Comparison of ENCODE assay signal across 12 cellular contexts in genomic region chr14:81172881-81173280, GRCh38. TPM values are rescaled to one million over a fixed set of nuclear protein-coding genes. Genes with fewer than 3 reads are reported as not detected.
DNase-seq lines count a peak whose midpoint lies in the region; ATAC-seq and TF ChIP-seq lines count a peak whose summit lies in the region.
"Had no signal": no experiment of that assay in that cellular context is flagged by ENCODE, and none has a peak within 500 bp of the region (broad histone marks: within the 10 kb centered on the region; RNA-seq: fewer than 3 reads in every experiment).

No MANE protein-coding gene starts in this region.

- H3K4me1 ChIP-seq in mesenchymal stem cell (ENCODE audit: control insufficient read depth, insufficient read depth, low read depth, low read length) (peaks cover 6% of the 10 kb centered on the region), Peyer's patch (peaks cover 0 to 9% (median 0%) of the 10 kb centered on the region in 4 donors), gastroesophageal sphincter (peaks cover 0 to 30% (median 4%) of the 10 kb centered on the region in 3 donors)

- ATAC-seq in GM18517 (IDR thresholded peaks at IDR 0.05; ENCODE audit: unreplicated experiment), result peak; percentile 29
- ATAC-seq in GM21576 (IDR thresholded peaks at IDR 0.05; ENCODE audit: unreplicated experiment), result peak; percentile 26
- ATAC-seq in HG03432 (IDR thresholded peaks at IDR 0.05; ENCODE audit: unreplicated experiment), result peak; percentile 19
- no peak for ATAC-seq in gastroesophageal sphincter
- ATAC-seq: esophagus mucosa, natural killer cell had no signal

- TF ChIP-seq POLR2A in Peyer's patch (IDR thresholded peaks at IDR 0.05), result no peak
- no peak for TF ChIP-seq POLR2A in gastroesophageal sphincter (IDR thresholded peaks at IDR 0.05)

- POLR2A ChIA-PET in HEK293T (lab: Yijun Ruan, JAX), result no interaction called here

- no peak for TF ChIP-seq CTCF in Peyer's patch (IDR thresholded peaks at IDR 0.05)
- TF ChIP-seq CTCF in gastroesophageal sphincter (IDR thresholded peaks at IDR 0.05), result no peak

- no peak overlapping the region for H4K8ac ChIP-seq in mesenchymal stem cell (ENCODE audit: low read length)

- H4K91ac ChIP-seq in mesenchymal stem cell (ENCODE audit: low read length), result no peak overlapping the region

- no peak overlapping the region for H3K4me2 ChIP-seq in mesenchymal stem cell (ENCODE audit: low read length, poor library complexity, severe bottlenecking)

- CTCF ChIA-PET in HEK293T (lab: Yijun Ruan, JAX), result no interaction called here

- peaks cover 2% of the 10 kb centered on the region for H3K79me1 ChIP-seq in mesenchymal stem cell (replicated peaks; ENCODE audit: low read length, poor library complexity, severe bottlenecking)

- H3K4ac ChIP-seq in mesenchymal stem cell (ENCODE audit: low read depth in 1 of 2, low read length in 2 of 2), result no peak overlapping the region

- no peak overlapping the region for H2AK5ac ChIP-seq in mesenchymal stem cell (ENCODE audit: low read length, severe bottlenecking)

- H3K27ac ChIP-seq in mesenchymal stem cell (ENCODE audit: low read length, poor library complexity, severe bottlenecking) (no peak overlapping the region), Peyer's patch (no peak overlapping the region), gastroesophageal sphincter (no peak overlapping the region)

- H3K9me3 ChIP-seq in mesenchymal stem cell (ENCODE audit: control insufficient read depth, low read length), result no peaks in the 10 kb centered on the region
- no peaks in the 10 kb centered on the region for H3K9me3 ChIP-seq in Peyer's patch
- H3K9me3 ChIP-seq in gastroesophageal sphincter, result no peaks in the 10 kb centered on the region

- H3K18ac ChIP-seq in mesenchymal stem cell (ENCODE audit: low read depth in 1 of 2, low read length in 2 of 2), result no peak overlapping the region

- H2BK120ac ChIP-seq in mesenchymal stem cell (ENCODE audit: low read depth, low read length), result no peak overlapping the region

- no peak overlapping the region for H3K9ac ChIP-seq in mesenchymal stem cell (ENCODE audit: low read length)

- no peak overlapping the region for H2BK15ac ChIP-seq in mesenchymal stem cell (ENCODE audit: low read depth, poor library complexity, severe bottlenecking)

- DNase-seq in mesenchymal stem cell, result peak; percentile 17
- no peak for DNase-seq in Peyer's patch
- DNase-seq in HEK293T (ENCODE audit: extremely low spot score), result no peak
- DNase-seq in posterior vena cava (ENCODE audit: low spot score), result no peak
- DNase-seq: activated B cell treated with CpG ODN at 0.5 μM for 24 hours, natural killer cell, NCI-H524 treated with DMSO at 0.1 percent for 48 hours had no signal

- 92% methylated on average over 2 of the region's 3 CpGs for WGBS in mesenchymal stem cell
- WGBS in gastroesophageal sphincter (ENCODE audit: low coverage in 1 of 2), 2 donors, result 90 to 100% methylated on average over 1 to 2 of the region's 3 CpGs

- H3K27me3 ChIP-seq in mesenchymal stem cell (ENCODE audit: control insufficient read depth in 1 of 2, insufficient read depth in 1 of 2, low read length in 2 of 2) (no peaks in the 10 kb centered on the region), Peyer's patch (no peaks in the 10 kb centered on the region), gastroesophageal sphincter (no peaks in the 10 kb centered on the region)

- H2BK5ac ChIP-seq in mesenchymal stem cell (ENCODE audit: low read depth, low read length, poor library complexity, severe bottlenecking), result no peak overlapping the region

- H3K4me3 ChIP-seq in mesenchymal stem cell (ENCODE audit: insufficient read depth in 1 of 2, low read depth in 1 of 2, low read length in 2 of 2) (no peak overlapping the region), Peyer's patch (no peak overlapping the region), gastroesophageal sphincter (no peak overlapping the region)

- no peak overlapping the region for H2AFZ ChIP-seq in mesenchymal stem cell (ENCODE audit: low read depth, low read length)

- no peak overlapping the region for H2BK12ac ChIP-seq in mesenchymal stem cell (ENCODE audit: low read length in 2 of 2)

- TF ChIP-seq EP300 in gastroesophageal sphincter (IDR thresholded peaks at IDR 0.05), result no peak

- peaks cover 0 to 4% of the 10 kb centered on the region in 2 experiments for H3K36me3 ChIP-seq in mesenchymal stem cell (ENCODE audit: control insufficient read depth in 1 of 2, insufficient read depth in 2 of 2, low read depth in 1 of 2, low read length in 2 of 2)
- H3K36me3 ChIP-seq in Peyer's patch, result no peaks in the 10 kb centered on the region
- no peaks in the 10 kb centered on the region for H3K36me3 ChIP-seq in gastroesophageal sphincter

- no peak overlapping the region for H3K23ac ChIP-seq in mesenchymal stem cell (ENCODE audit: low read length in 2 of 2)

- no peak overlapping the region for H3K14ac ChIP-seq in mesenchymal stem cell (ENCODE audit: low read length in 2 of 2)

- intact Hi-C loops in posterior vena cava (cut with DNase I), result loop anchor here in 1 of 2 donors (5.0 kb wide), 1 partner anchor 176 kb away; no protein-coding TSS in a partner anchor

TF ChIP-seq in HEK293T, 16 proteins besides CTCF, POLR2A, EP300 and RAD21:
- no peak for TF ChIP-seq SUZ12 (IDR thresholded peaks at IDR 0.05)
- TF ChIP-seq HDGF (IDR thresholded peaks at IDR 0.05; ENCODE audit: borderline replicate concordance), result no peak
- no peak for TF ChIP-seq LEF1 (IDR thresholded peaks at IDR 0.05; ENCODE audit: borderline replicate concordance)
- no peak for TF ChIP-seq ARNT (IDR thresholded peaks at IDR 0.05)
- TF ChIP-seq CTBP1 (IDR thresholded peaks at IDR 0.05; ENCODE audit: borderline replicate concordance), result no peak
- no peak for TF ChIP-seq SP1 (IDR thresholded peaks at IDR 0.05)
- no peak for TF ChIP-seq FOXA1 (IDR thresholded peaks at IDR 0.05)
- TF ChIP-seq TARDBP (IDR thresholded peaks at IDR 0.05), result no peak
- no peak for TF ChIP-seq PKNOX1 (IDR thresholded peaks at IDR 0.05)
- TF ChIP-seq FOXK2 (IDR thresholded peaks at IDR 0.05), result no peak
- no peak for TF ChIP-seq ELF4 (IDR thresholded peaks at IDR 0.05)
- no peak for TF ChIP-seq NFRKB (IDR thresholded peaks at IDR 0.05)
- no peak for TF ChIP-seq FOXM1 (IDR thresholded peaks at IDR 0.05; ENCODE audit: borderline replicate concordance)
- TF ChIP-seq ZNF384 (IDR thresholded peaks at IDR 0.05), result no peak
- no peak for TF ChIP-seq BHLHE40 (IDR thresholded peaks at IDR 0.05; ENCODE audit: borderline replicate concordance)
- TF ChIP-seq L3MBTL2 (conservative IDR thresholded peaks at IDR 0.05), result no peak

RNA-seq across cellular contexts. Expression of gene GTF2A1, which starts 47.9 kb away (rescaled TPM):
- polyA plus RNA-seq in mesenchymal stem cell (2013, experiment 1 of 2), result 18.2 TPM
- 19.9 TPM for polyA plus RNA-seq in mesenchymal stem cell (2013, experiment 2 of 2)
- total RNA-seq in Peyer's patch (10 to 100 TPM; 12.5 to 28.9 (median 18.6) TPM), posterior vena cava (10 to 100 TPM; 28.3 to 30.6 TPM), gastroesophageal sphincter (10 to 100 TPM; 28.0 to 40.0 (median 30.5) TPM)
